8 cellular contexts compared by ENCODE assay signal in genomic region chr4:1192493-1193205, GRCh38. TPM values are rescaled to one million over a fixed set of nuclear protein-coding genes. Genes with fewer than 3 reads are reported as not detected.
DNase-seq lines count a peak whose midpoint lies in the region; ATAC-seq and TF ChIP-seq lines count a peak whose summit lies in the region.

No MANE protein-coding gene starts in this region.

- TF ChIP-seq POLR2A in right lobe of liver (IDR thresholded peaks at IDR 0.05) (no peak), suprapubic skin (IDR thresholded peaks at IDR 0.05) (no peak)

- H3K4me3 Mint-ChIP-seq in central memory CD8-positive, alpha-beta T cell = no peak overlapping the region

- H3K27me3 ChIP-seq in right lobe of liver (no peaks in the 10 kb centered on the region), suprapubic skin (no peaks in the 10 kb centered on the region)

- H3K27ac Mint-ChIP-seq in central memory CD8-positive, alpha-beta T cell (ENCODE audit: low read depth) = peak overlapping the region; percentile 16

- peaks cover 39% of the 10 kb centered on the region for H3K4me1 Mint-ChIP-seq in central memory CD8-positive, alpha-beta T cell

- H3K9me3 Mint-ChIP-seq in central memory CD8-positive, alpha-beta T cell = no peaks in the 10 kb centered on the region

- TF ChIP-seq CTCF in right lobe of liver (IDR thresholded peaks at IDR 0.05) (no peak), suprapubic skin (IDR thresholded peaks at IDR 0.05) (no peak)

- intact Hi-C loops in right lobe of liver (cut with DNase I) = no loop called here

- H3K27ac ChIP-seq in right lobe of liver = peak overlapping the region; percentile 69 to 76 (median 75)
- peak overlapping the region; percentile 82 for H3K27ac ChIP-seq in suprapubic skin

- H3K36me3 ChIP-seq in right lobe of liver (no peaks in the 10 kb centered on the region), suprapubic skin (no peaks in the 10 kb centered on the region)

- TF ChIP-seq EP300 in suprapubic skin (IDR thresholded peaks at IDR 0.05) = no peak

- 17% methylated on average over 3 of the region's 13 CpGs for WGBS in right lobe of liver (ENCODE audit: insufficient coverage, low coverage, low lambda C conversion rate, missing lambda C conversion rate)
- 42% methylated on average over 10 of the region's 13 CpGs for WGBS in suprapubic skin

- no peak overlapping the region for H3K4me3 ChIP-seq in right lobe of liver
- peak overlapping the region; percentile 8 for H3K4me3 ChIP-seq in suprapubic skin

- H3K36me3 Mint-ChIP-seq in central memory CD8-positive, alpha-beta T cell (ENCODE audit: insufficient read depth) = peaks cover 13% of the 10 kb centered on the region

- no peak for ATAC-seq in central memory CD8-positive, alpha-beta T cell (replicated peaks; ENCODE audit: extremely low read depth, poor library complexity, severe bottlenecking)
- ATAC-seq in right lobe of liver (peak; percentile 76 to 87 (median 84)), GM19324 (IDR thresholded peaks at IDR 0.05; ENCODE audit: low FRiP score, unreplicated experiment) (no peak), GM18861 (IDR thresholded peaks at IDR 0.05; ENCODE audit: unreplicated experiment) (no peak)

- no peaks in the 10 kb centered on the region for H3K27me3 Mint-ChIP-seq in central memory CD8-positive, alpha-beta T cell

- H3K9me3 ChIP-seq in right lobe of liver (no peaks in the 10 kb centered on the region), suprapubic skin (no peaks in the 10 kb centered on the region)

- H3K4me1 ChIP-seq in right lobe of liver = peaks cover 2 to 21% (median 12%) of the 10 kb centered on the region in 4 donors
- peaks cover 40% of the 10 kb centered on the region for H3K4me1 ChIP-seq in suprapubic skin

- DNase-seq in M059J (ENCODE audit: low read depth) = peak; percentile 66
- peak in 1 of 2 donors; percentile 8 for DNase-seq in central memory CD8-positive, alpha-beta T cell (ENCODE audit: low spot score in 2 of 2)
- peak; percentile 62 to 69 (median 68) for DNase-seq in right lobe of liver
- DNase-seq in suprapubic skin (ENCODE audit: low spot score in 2 of 2) = peak; percentile 59 to 73
- no peak for DNase-seq in NOMO-1 treated with DMSO at 0.1 percent for 48 hours (lab: John Stamatoyannopoulos, UW; ENCODE audit: unreplicated experiment)
- DNase-seq in GDM1 (lab: John Stamatoyannopoulos, UW) = no peak

RNA-seq across cellular contexts. Expression of gene SPON2, which starts 20.3 kb away (rescaled TPM):
- 0.07 TPM in 1 of 2 replicates, not detected in the other for total RNA-seq in M059J (2014; rRNA removed; shearing (Covaris generic))
- total RNA-seq in right lobe of liver = 100 to 1,000 TPM in 3 of 6 experiments, 10 to 100 TPM in 3; 41.9 to 138 (median 99.9) TPM
- 10 to 100 TPM; 22.5 to 52.3 (median 31.8) TPM for total RNA-seq in suprapubic skin

RNA-seq across cellular contexts. Expression of gene CTBP1, which starts 56.3 kb away (rescaled TPM):
- 101 and 166 TPM in 2 replicates for total RNA-seq in M059J (2014; rRNA removed; shearing (Covaris generic))
- 10 to 100 TPM; 74.8 to 85.5 (median 79.4) TPM for total RNA-seq in right lobe of liver
- 100 to 1,000 TPM; 145 to 255 (median 181) TPM for total RNA-seq in suprapubic skin

Comparison
In these comparisons a context has a peak if more than half of its experiments do, and no peak if none do; other contexts are left out.
1. DNase-seq: peak in M059J (single experiment), right lobe of liver (3 of 3) and suprapubic skin (2 of 2); none in NOMO-1 treated with DMSO at 0.1 percent for 48 hours (single experiment) and GDM1 (single experiment).
2. ATAC-seq: peak in right lobe of liver (4 of 4); none in central memory CD8-positive, alpha-beta T cell (single experiment), GM19324 (single experiment) and GM18861 (single experiment).
3. RNA of gene SPON2, which starts 20.3 kb away (total RNA-seq): 41.9 to 138 TPM in right lobe of liver and 22.5 to 52.3 TPM in suprapubic skin; 0.07 TPM in M059J; every median in the first group is over 10 times any median in the second.